9 cellular contexts compared by ENCODE assay signal in genomic region chr7:5477723-5478531, GRCh38. TPM values are rescaled to one million over a fixed set of nuclear protein-coding genes. Genes with fewer than 3 reads are reported as not detected.
DNase-seq lines count a peak whose midpoint lies in the region; ATAC-seq and TF ChIP-seq lines count a peak whose summit lies in the region.
"Had no signal": no experiment of that assay in that cellular context is flagged by ENCODE, and none has a peak within 500 bp of the region (broad histone marks: within the 10 kb centered on the region; RNA-seq: fewer than 3 reads in every experiment).

No MANE protein-coding gene starts in this region.

- no peak overlapping the region for H3K27ac Mint-ChIP-seq in activated CD4-positive, alpha-beta T cell treated with anti-CD3 and anti-CD28 coated beads for 36 hours
- H3K27ac Mint-ChIP-seq in activated T-helper 17 cell treated with anti-CD3 and anti-CD28 coated beads, Interleukin-2, amount 50 U/mL, for 72 hours = no peak overlapping the region

- H3K9me3 ChIP-seq in NT2/D1 (ENCODE audit: insufficient read depth, low read length) (no peaks in the 10 kb centered on the region), osteoblast (ENCODE audit: low read depth, low read length) (no peaks in the 10 kb centered on the region)

- peaks cover under 1% of the 10 kb centered on the region for H3K9me3 Mint-ChIP-seq in activated CD4-positive, alpha-beta T cell treated with anti-CD3 and anti-CD28 coated beads for 36 hours (ENCODE audit: low read depth)
- no peaks in the 10 kb centered on the region for H3K9me3 Mint-ChIP-seq in activated T-helper 17 cell treated with anti-CD3 and anti-CD28 coated beads, Interleukin-2, amount 50 U/mL, for 72 hours

- H3K27me3 ChIP-seq in NT2/D1 (ENCODE audit: insufficient read depth, insufficient read length) = no peaks in the 10 kb centered on the region
- no peaks in the 10 kb centered on the region for H3K27me3 ChIP-seq in osteoblast (ENCODE audit: insufficient read depth, low read length)

- H3K27ac ChIP-seq in osteoblast (ENCODE audit: low read depth, low read length) = no peak overlapping the region
- H3K27ac ChIP-seq: C4-2B had no signal

- no peaks in the 10 kb centered on the region for H3K4me1 Mint-ChIP-seq in activated CD4-positive, alpha-beta T cell treated with anti-CD3 and anti-CD28 coated beads for 36 hours
- no peaks in the 10 kb centered on the region for H3K4me1 Mint-ChIP-seq in activated T-helper 17 cell treated with anti-CD3 and anti-CD28 coated beads, Interleukin-2, amount 50 U/mL, for 72 hours

- CTCF ChIA-PET in activated CD4-positive, alpha-beta T cell treated with anti-CD3 and anti-CD28 coated beads for 36 hours (lab: Charles Lee) = no interaction called here

- no peaks in the 10 kb centered on the region for H3K36me3 Mint-ChIP-seq in activated CD4-positive, alpha-beta T cell treated with anti-CD3 and anti-CD28 coated beads for 36 hours (ENCODE audit: low read depth)
- H3K36me3 Mint-ChIP-seq in activated T-helper 17 cell treated with anti-CD3 and anti-CD28 coated beads, Interleukin-2, amount 50 U/mL, for 72 hours (ENCODE audit: low read depth) = no peaks in the 10 kb centered on the region

- no peak overlapping the region for H3K4me3 Mint-ChIP-seq in activated CD4-positive, alpha-beta T cell treated with anti-CD3 and anti-CD28 coated beads for 36 hours
- H3K4me3 Mint-ChIP-seq in activated T-helper 17 cell treated with anti-CD3 and anti-CD28 coated beads, Interleukin-2, amount 50 U/mL, for 72 hours = no peak overlapping the region

- intact Hi-C loops in activated CD4-positive, alpha-beta T cell treated with anti-CD3 and anti-CD28 coated beads for 36 hours (cut with DNase I, micrococcal nuclease) = no loop called here

- no peaks in the 10 kb centered on the region for H3K27me3 Mint-ChIP-seq in activated CD4-positive, alpha-beta T cell treated with anti-CD3 and anti-CD28 coated beads for 36 hours
- H3K27me3 Mint-ChIP-seq in activated T-helper 17 cell treated with anti-CD3 and anti-CD28 coated beads, Interleukin-2, amount 50 U/mL, for 72 hours = no peaks in the 10 kb centered on the region

- H3K4me3 ChIP-seq in NT2/D1 (ENCODE audit: insufficient read length, low read depth) (no peak overlapping the region), osteoblast (ENCODE audit: insufficient read depth, low read length) (peak overlapping the region; percentile 55)

- POLR2A ChIA-PET in activated CD4-positive, alpha-beta T cell treated with anti-CD3 and anti-CD28 coated beads for 36 hours (lab: Charles Lee) = no interaction called here

- TF ChIP-seq CTCF in osteoblast (IDR thresholded peaks at IDR 0.05; ENCODE audit: extremely low read depth, low read depth, low read length) = peak; percentile 7

- DNase-seq in activated CD4-positive, alpha-beta T cell treated with anti-CD3 and anti-CD28 coated beads for 36 hours = no peak
- no peak for DNase-seq in activated CD4-positive, alpha-beta T cell treated with anti-CD3 and anti-CD28 coated beads for 1 hour
- DNase-seq in NT2/D1 (ENCODE audit: low read depth, low spot score) = peak; percentile 36
- DNase-seq in osteoblast (ENCODE audit: insufficient read length, low spot score, missing footprints) = peak; percentile 91
- DNase-seq in NCI-H187 (lab: John Stamatoyannopoulos, UW) = no peak
- no peak for DNase-seq in A172 (ENCODE audit: low spot score)

- peaks cover 47% of the 10 kb centered on the region for H3K36me3 ChIP-seq in NT2/D1 (ENCODE audit: insufficient read depth, insufficient read length, low read length)
- no peaks in the 10 kb centered on the region for H3K36me3 ChIP-seq in osteoblast (ENCODE audit: insufficient read depth, low read length)

- H3K9ac ChIP-seq in NT2/D1 (ENCODE audit: insufficient read length, low read depth) = peak overlapping the region; percentile 53

- H3K4me1 ChIP-seq in NT2/D1 (ENCODE audit: insufficient read depth, insufficient read length) (peaks cover 22% of the 10 kb centered on the region), osteoblast (ENCODE audit: insufficient read depth, low read length) (no peaks in the 10 kb centered on the region)

- ATAC-seq in activated CD4-positive, alpha-beta T cell treated with anti-CD3 and anti-CD28 coated beads for 36 hours = peak; percentile 49
- ATAC-seq in esophagus mucosa = peak; percentile 11
- no peak for ATAC-seq in activated T-helper 17 cell treated with anti-CD3 and anti-CD28 coated beads, Interleukin-2, amount 50 U/mL, for 72 hours (replicated peaks)

- H4K20me1 ChIP-seq in osteoblast (ENCODE audit: insufficient read depth, low read length) = no peaks in the 10 kb centered on the region

- H3K4me2 ChIP-seq in osteoblast (ENCODE audit: insufficient read depth, low read length) = peak overlapping the region; percentile 60

- H2AFZ ChIP-seq in osteoblast (ENCODE audit: low read length) = no peak overlapping the region

- peaks cover 5% of the 10 kb centered on the region for H3K79me2 ChIP-seq in osteoblast (ENCODE audit: insufficient read depth, low read length)

RNA-seq across cellular contexts. Expression of gene FBXL18, which starts 35.7 kb away (rescaled TPM):
- total RNA-seq in activated CD4-positive, alpha-beta T cell treated with anti-CD3 and anti-CD28 coated beads for 36 hours = 1 to 10 TPM; 8.5 to 9.1 TPM
- total RNA-seq in esophagus mucosa (9.4 TPM), osteoblast (8.8 and 9.4 TPM in 2 replicates)
- total RNA-seq in activated T-helper 17 cell treated with anti-CD3 and anti-CD28 coated beads, Interleukin-2, amount 50 U/mL, for 72 hours = 10 to 100 TPM in 1 of 2 donors, 1 to 10 TPM in 1; 6.6 to 13.2 TPM
- 7.9 and 8.0 TPM in 2 replicates for total RNA-seq in A172 (2014; rRNA removed; shearing (Covaris generic))

RNA-seq across cellular contexts. Expression of gene ACTB, which starts 52.5 kb away (rescaled TPM):
- total RNA-seq in activated CD4-positive, alpha-beta T cell treated with anti-CD3 and anti-CD28 coated beads for 36 hours = over 10,000 TPM in 1 of 2 experiments, 1,000 to 10,000 TPM in 1; 9,205 to 11,516 TPM
- total RNA-seq in esophagus mucosa (3,468 TPM), osteoblast (3,672 and 4,357 TPM in 2 replicates)
- total RNA-seq in activated T-helper 17 cell treated with anti-CD3 and anti-CD28 coated beads, Interleukin-2, amount 50 U/mL, for 72 hours = over 10,000 TPM in 1 of 2 donors, 1,000 to 10,000 TPM in 1; 7,579 to 12,358 TPM
- total RNA-seq in A172 (2014; rRNA removed; shearing (Covaris generic)) = 4,174 and 4,857 TPM in 2 replicates

RNA-seq across cellular contexts. Expression of gene TNRC18, which starts 54.3 kb away (rescaled TPM):
- 10 to 100 TPM; 39.4 to 48.6 TPM for total RNA-seq in activated CD4-positive, alpha-beta T cell treated with anti-CD3 and anti-CD28 coated beads for 36 hours
- 26.2 TPM for total RNA-seq in esophagus mucosa
- 61.3 and 83.6 TPM in 2 replicates for total RNA-seq in osteoblast
- 10 to 100 TPM; 46.3 to 49.2 TPM for total RNA-seq in activated T-helper 17 cell treated with anti-CD3 and anti-CD28 coated beads, Interleukin-2, amount 50 U/mL, for 72 hours
- 15.0 and 17.4 TPM in 2 replicates for total RNA-seq in A172 (2014; rRNA removed; shearing (Covaris generic))

Comparison
In these comparisons a context has a peak if more than half of its experiments do, and no peak if none do; other contexts are left out.
1. DNase-seq: peak in NT2/D1 (single experiment) and osteoblast (single experiment); none in activated CD4-positive, alpha-beta T cell treated with anti-CD3 and anti-CD28 coated beads for 36 hours (single experiment), activated CD4-positive, alpha-beta T cell treated with anti-CD3 and anti-CD28 coated beads for 1 hour (single experiment), NCI-H187 (0 of 2) and A172 (single experiment).